Comparison of ENCODE assay signal across 10 cellular contexts in genomic region chr3:131402391-131403039, GRCh38. TPM values are rescaled to one million over a fixed set of nuclear protein-coding genes. Genes with fewer than 3 reads are reported as not detected.
DNase-seq lines count a peak whose midpoint lies in the region; TF ChIP-seq lines count a peak whose summit lies in the region.
"Had no signal": no experiment of that assay in that cellular context is flagged by ENCODE, and none has a peak within 500 bp of the region (broad histone marks: within the 10 kb centered on the region; RNA-seq: fewer than 3 reads in every experiment).

No MANE protein-coding gene starts in this region.

- no peak overlapping the region for H3K27ac ChIP-seq in neuronal stem cell (replicated peaks; ENCODE audit: low read length)

- H4K8ac ChIP-seq in neuronal stem cell (ENCODE audit: low read depth, low read length), result no peak overlapping the region

- no peak overlapping the region for H2BK5ac ChIP-seq in neuronal stem cell (ENCODE audit: low read length)

- H2AFZ ChIP-seq in neuronal stem cell (ENCODE audit: low read length), result peak overlapping the region; percentile 48

- no peaks in the 10 kb centered on the region for H3K4me1 ChIP-seq in neuronal stem cell (ENCODE audit: control insufficient read depth in 2 of 2, insufficient read depth in 1 of 2, low read depth in 1 of 2, low read length in 2 of 2)

- no peak overlapping the region for H3K4ac ChIP-seq in neuronal stem cell (ENCODE audit: low read length)

- no peak overlapping the region for H3K18ac ChIP-seq in neuronal stem cell (ENCODE audit: low read length)

- H3K4me2 ChIP-seq in neuronal stem cell (ENCODE audit: insufficient read depth, low read length, poor library complexity, severe bottlenecking), result no peak overlapping the region

- no peak overlapping the region for H3K9ac ChIP-seq in neuronal stem cell (ENCODE audit: low read depth, low read length, poor library complexity)

- peaks cover 5% of the 10 kb centered on the region for H3K9me3 Mint-ChIP-seq in activated CD4-positive, alpha-beta memory T cell treated with anti-CD3 and anti-CD28 coated beads for 36 hours

- H3K4me3 ChIP-seq in cardiac fibroblast (replicated peaks in 1 of 2; ENCODE audit: low read depth in 2 of 2, low read length in 2 of 2) (no peak overlapping the region), neuronal stem cell (ENCODE audit: low read length in 2 of 2) (no peak overlapping the region)

- H3K27ac Mint-ChIP-seq in activated CD4-positive, alpha-beta memory T cell treated with anti-CD3 and anti-CD28 coated beads for 36 hours, result no peak overlapping the region

- H3K36me3 ChIP-seq in neuronal stem cell (replicated peaks in 1 of 2; ENCODE audit: control insufficient read depth in 2 of 2, insufficient read depth in 2 of 2, low read length in 2 of 2), result no peaks in the 10 kb centered on the region

- no CpG with 5 or more reads among the region's 6 CpGs for WGBS in neuronal stem cell (ENCODE audit: extremely low coverage in 2 of 2, insufficient read length in 2 of 2, insufficient replicate concordance in 1 of 2), 2 donors

- CTCF ChIA-PET in activated CD4-positive, alpha-beta memory T cell treated with anti-CD3 and anti-CD28 coated beads for 36 hours (lab: Charles Lee), result no interaction called here

- H3K36me3 Mint-ChIP-seq in activated CD4-positive, alpha-beta memory T cell treated with anti-CD3 and anti-CD28 coated beads for 36 hours, result peaks cover 2% of the 10 kb centered on the region

- H2AK5ac ChIP-seq in neuronal stem cell (ENCODE audit: low read depth, low read length), result no peak overlapping the region

- H3K14ac ChIP-seq in neuronal stem cell (ENCODE audit: low read length), result no peak overlapping the region

- H4K91ac ChIP-seq in neuronal stem cell (ENCODE audit: low read depth, low read length, poor library complexity), result no peak overlapping the region

- no peaks in the 10 kb centered on the region for H3K27me3 ChIP-seq in neuronal stem cell (ENCODE audit: control insufficient read depth in 3 of 3, insufficient read depth in 3 of 3, low read depth in 1 of 3, low read length in 3 of 3)

- peaks cover 0 to 2% of the 10 kb centered on the region in 2 donors for H3K9me3 ChIP-seq in neuronal stem cell (replicated peaks in 1 of 2; ENCODE audit: control insufficient read depth in 2 of 2, insufficient read depth in 1 of 2, low read depth in 1 of 2, low read length in 2 of 2)

- intact Hi-C loops in activated CD4-positive, alpha-beta memory T cell treated with anti-CD3 and anti-CD28 coated beads for 36 hours (cut with micrococcal nuclease), result no loop called here

- no peak overlapping the region for H2BK12ac ChIP-seq in neuronal stem cell (ENCODE audit: low read length)

- H3K79me1 ChIP-seq in neuronal stem cell (ENCODE audit: low read depth, low read length), result no peaks in the 10 kb centered on the region

- no peak overlapping the region for H2BK120ac ChIP-seq in neuronal stem cell (ENCODE audit: low read depth, low read length)

- H2BK15ac ChIP-seq in neuronal stem cell (ENCODE audit: low read length), result no peak overlapping the region

- no peak overlapping the region for H3K4me3 Mint-ChIP-seq in activated CD4-positive, alpha-beta memory T cell treated with anti-CD3 and anti-CD28 coated beads for 36 hours

- POLR2A ChIA-PET in activated CD4-positive, alpha-beta memory T cell treated with anti-CD3 and anti-CD28 coated beads for 36 hours (lab: Charles Lee), result no interaction called here

- no peaks in the 10 kb centered on the region for H3K27me3 Mint-ChIP-seq in activated CD4-positive, alpha-beta memory T cell treated with anti-CD3 and anti-CD28 coated beads for 36 hours

- DNase-seq in ELR (ENCODE audit: low read depth) (peak; percentile 76), NOMO-1 (lab: John Stamatoyannopoulos, UW; ENCODE audit: unreplicated experiment in 2 of 2) (peak; percentile 84 to 95), cardiac fibroblast (ENCODE audit: low read depth in 2 of 2) (peak; percentile 24 to 57), neuronal stem cell (ENCODE audit: low spot score) (no peak), NCI-H1105 (lab: John Stamatoyannopoulos, UW) (no peak), iPS-NIHi11 (ENCODE audit: low spot score) (no peak)
- no peak for DNase-seq in stimulated activated CD4-positive, alpha-beta T cell treated with anti-CD3 and anti-CD28 coated beads, Interleukin-1b, Interleukin-23, amount 100 ng/mL, for 48 hours
- no peak for DNase-seq in activated CD4-positive, alpha-beta memory T cell treated with anti-CD3 and anti-CD28 coated beads for 36 hours
- DNase-seq: central memory CD4-positive, alpha-beta T cell; NCI-H1048 had no signal

- H3K23ac ChIP-seq in neuronal stem cell (ENCODE audit: low read depth, low read length, poor library complexity), result no peak overlapping the region

- H3K4me1 Mint-ChIP-seq in activated CD4-positive, alpha-beta memory T cell treated with anti-CD3 and anti-CD28 coated beads for 36 hours (ENCODE audit: low read depth), result no peaks in the 10 kb centered on the region

- TF ChIP-seq CTCF in cardiac fibroblast (IDR thresholded peaks at IDR 0.05; ENCODE audit: low read depth, low read length), result no peak

RNA-seq across cellular contexts. Expression of gene NUDT16, which starts 20.9 kb away (rescaled TPM):
- polyA plus RNA-seq in neuronal stem cell (2013, experiment 1 of 2), result 14.8 TPM
- 14.5 TPM for polyA plus RNA-seq in neuronal stem cell (2013, experiment 2 of 2)
- 1 to 10 TPM; 7.4 to 8.6 TPM for total RNA-seq in activated CD4-positive, alpha-beta memory T cell treated with anti-CD3 and anti-CD28 coated beads for 36 hours

Comparison
In these comparisons a context has a peak if more than half of its experiments do, and no peak if none do; other contexts are left out.
1. DNase-seq: peak in ELR (single experiment), NOMO-1 (2 of 2) and cardiac fibroblast (2 of 2); none in neuronal stem cell (single experiment), NCI-H1105 (single experiment), stimulated activated CD4-positive, alpha-beta T cell treated with anti-CD3 and anti-CD28 coated beads, Interleukin-1b, Interleukin-23, amount 100 ng/mL, for 48 hours (single experiment), iPS-NIHi11 (single experiment) and activated CD4-positive, alpha-beta memory T cell treated with anti-CD3 and anti-CD28 coated beads for 36 hours (single experiment).